11 cellular contexts compared by ENCODE assay signal in the genomic region with DNA sequence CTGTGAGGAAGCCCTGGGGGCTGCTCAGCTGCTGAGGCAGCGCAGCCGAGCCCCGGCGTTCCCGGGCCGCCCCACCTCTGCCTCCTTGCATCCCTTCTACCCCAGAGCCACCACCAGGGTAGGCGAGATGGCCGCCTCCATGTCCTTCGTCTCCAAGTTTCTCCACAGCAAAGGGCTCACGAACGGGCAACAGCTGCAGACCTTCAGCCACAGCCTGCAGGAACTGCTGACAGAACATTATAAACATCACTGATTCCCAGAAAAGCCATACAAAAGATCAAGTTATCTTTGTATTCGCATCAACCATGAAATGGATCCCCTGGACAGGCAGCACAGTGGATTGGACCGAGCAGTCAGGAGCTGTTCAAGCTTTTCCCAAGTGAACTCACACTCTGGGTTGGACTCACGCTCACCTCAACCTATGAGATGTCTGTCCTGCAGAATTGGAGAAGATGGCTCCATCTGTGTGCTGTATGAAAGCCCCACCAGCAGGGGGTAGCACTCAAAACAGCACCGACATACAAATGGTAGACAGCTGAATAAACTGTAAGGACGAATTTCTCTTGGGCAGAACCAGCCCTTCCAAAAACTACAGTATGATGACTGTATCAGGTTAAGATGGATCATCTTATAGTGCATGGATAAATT. TPM values are rescaled to one million over a fixed set of nuclear protein-coding genes. Genes with fewer than 3 reads are reported as not detected.
DNase-seq lines count a peak whose midpoint lies in the region; ATAC-seq and TF ChIP-seq lines count a peak whose summit lies in the region.
"Had no signal": no experiment of that assay in that cellular context is flagged by ENCODE, and none has a peak within 500 bp of the region (broad histone marks: within the 10 kb centered on the region; RNA-seq: fewer than 3 reads in every experiment).

No MANE protein-coding gene starts in this region.

- TF ChIP-seq CTCF in GM12864 (IDR thresholded peaks at IDR 0.05; ENCODE audit: low read depth, low read length, missing control alignments) = peak; percentile 62
- peak; percentile 47 for TF ChIP-seq CTCF in Panc1 (IDR thresholded peaks at IDR 0.05)
- peak; percentile 17 for TF ChIP-seq CTCF in kidney epithelial cell (IDR thresholded peaks at IDR 0.05; ENCODE audit: insufficient read depth, low read length, poor library complexity, severe bottlenecking)

- no TSS peak for BruUV-seq in Panc1 (replicated peaks; lab: Mats Ljungman, UMichigan)

- H3K9me3 ChIP-seq in Panc1 (ENCODE audit: control insufficient read depth, insufficient read depth, low read depth, low read length) = no peaks in the 10 kb centered on the region

- CTCF ChIA-PET in Panc1 (lab: Charles Lee) = interaction anchor here (0.6 kb wide), 1 partner anchor 22 kb away, joined by 4 read pairs; no protein-coding TSS in a partner anchor

- no peak overlapping the region for H3K4me3 ChIP-seq in GM12864 (ENCODE audit: low read depth, low read length)
- H3K4me3 ChIP-seq in Panc1 (ENCODE audit: low read depth in 2 of 2, low read length in 2 of 2) = no peak overlapping the region
- no peak overlapping the region for H3K4me3 ChIP-seq in kidney epithelial cell (ENCODE audit: low read depth, low read length)
- H3K4me3 ChIP-seq: cardiac muscle cell had no signal

- intact Hi-C loops in Panc1 (cut with micrococcal nuclease; ENCODE audit: unreplicated experiment) = no loop called here

- H3K4me1 ChIP-seq in Panc1 (ENCODE audit: control insufficient read depth, insufficient read depth, low read length) = no peaks in the 10 kb centered on the region

- H3K36me3 ChIP-seq in Panc1 (ENCODE audit: control insufficient read depth, insufficient read depth, low read length) (no peaks in the 10 kb centered on the region), kidney epithelial cell (ENCODE audit: control insufficient read depth, insufficient read depth, low read length) (no peaks in the 10 kb centered on the region)
- H3K36me3 ChIP-seq: cardiac muscle cell had no signal

- in situ Hi-C loops in ACHN (cut with HindIII; ENCODE audit: low pct_ligation_motif_present, low pct_unique_long_range_greater_than_20kb, low sequenced_read_pairs) = no loop called here
- in situ Hi-C loops in Panc1 (cut with HindIII; ENCODE audit: low pct_unique_long_range_greater_than_20kb, low sequenced_read_pairs) = no loop called here

- POLR2A ChIA-PET in Panc1 (lab: Charles Lee) = no interaction called here

- DNase-seq in ACHN (peak; percentile 8), GM12864 (ENCODE audit: low read depth) (no peak), Panc1 (ENCODE audit: low read depth, low spot score) (no peak), kidney epithelial cell (ENCODE audit: low read depth) (no peak)
- no peak for DNase-seq in activated CD8-positive, alpha-beta memory T cell treated with anti-CD3 and anti-CD28 coated beads for 24 hours
- DNase-seq: activated CD4-positive, CD25-positive, alpha-beta regulatory T cell treated with anti-CD3 and anti-CD28 coated beads, Interleukin-2, amount 50 U/mL, for 72 hours; NCI-H1092 treated with DMSO at 0.1 percent for 48 hours had no signal

- 0 out of 2 replicates have a peak, but pooled peaks cover 2% of the 10 kb centered on the region for H3K27me3 ChIP-seq in Panc1 (ENCODE audit: control insufficient read depth, insufficient read depth, low read length)
- no peaks in the 10 kb centered on the region for H3K27me3 ChIP-seq in kidney epithelial cell (ENCODE audit: control insufficient read depth, insufficient read depth, low read length)
- H3K27me3 ChIP-seq: cardiac muscle cell had no signal

- ATAC-seq in Panc1 (no peak), GM18907 (IDR thresholded peaks at IDR 0.05; ENCODE audit: unreplicated experiment) (no peak), GM21381 (IDR thresholded peaks at IDR 0.05; ENCODE audit: unreplicated experiment) (no peak), GM18520 (IDR thresholded peaks at IDR 0.05; ENCODE audit: unreplicated experiment) (no peak)

- no peak overlapping the region for H3K27ac ChIP-seq in Panc1 (ENCODE audit: low read length)
- H3K27ac ChIP-seq: cardiac muscle cell had no signal

RNA-seq across cellular contexts. Expression of gene A2M, which starts 19.4 kb away (rescaled TPM):
- total RNA-seq in Panc1 (2021; ENCODE audit: unreplicated experiment) (2.1 TPM), kidney epithelial cell (1.6 and 5.1 TPM in 2 replicates)
- polyA plus RNA-seq in Panc1 (2012; ENCODE audit: insufficient read length) = 0.28 TPM
